In genomic region chr22:45254789-45255261, GRCh38 we compare ENCODE assay signal across 14 cellular contexts. TPM values are rescaled to one million over a fixed set of nuclear protein-coding genes. Genes with fewer than 3 reads are reported as not detected.
DNase-seq lines count a peak whose midpoint lies in the region; ATAC-seq and TF ChIP-seq lines count a peak whose summit lies in the region.
"Had no signal": no experiment of that assay in that cellular context is flagged by ENCODE, and none has a peak within 500 bp of the region (broad histone marks: within the 10 kb centered on the region; RNA-seq: fewer than 3 reads in every experiment).

No MANE protein-coding gene starts in this region.

- peaks cover 9% of the 10 kb centered on the region for H3K4me1 Mint-ChIP-seq in activated naive CD8-positive, alpha-beta T cell treated with anti-CD3 and anti-CD28 coated beads for 36 hours
- H3K4me1 Mint-ChIP-seq: brain had no signal

- H3K4me3 Mint-ChIP-seq in activated naive CD8-positive, alpha-beta T cell treated with anti-CD3 and anti-CD28 coated beads for 36 hours, result no peak overlapping the region
- H3K4me3 Mint-ChIP-seq: brain; CD4-positive, alpha-beta T cell; WTC11 had no signal

- H3K36me3 ChIP-seq in BE2C, result no peaks in the 10 kb centered on the region
- H3K36me3 ChIP-seq: thoracic aorta had no signal

- no peaks in the 10 kb centered on the region for H3K9me3 ChIP-seq in BE2C
- H3K9me3 ChIP-seq: thoracic aorta had no signal

- no peak overlapping the region for H3K4me3 ChIP-seq in BE2C (ENCODE audit: low read depth, low read length)
- H3K4me3 ChIP-seq: thoracic aorta had no signal

- peak; percentile 80 for ATAC-seq in GM18520 (IDR thresholded peaks at IDR 0.05; ENCODE audit: unreplicated experiment)
- ATAC-seq in HG03354 (IDR thresholded peaks at IDR 0.05; ENCODE audit: poor library complexity, severe bottlenecking, unreplicated experiment), result peak; percentile 45
- ATAC-seq: WTC11 had no signal

- H3K9me3 Mint-ChIP-seq in activated naive CD8-positive, alpha-beta T cell treated with anti-CD3 and anti-CD28 coated beads for 36 hours, result peaks cover 3% of the 10 kb centered on the region
- H3K9me3 Mint-ChIP-seq: CD4-positive, alpha-beta T cell had no signal

- H3K27me3 Mint-ChIP-seq in activated naive CD8-positive, alpha-beta T cell treated with anti-CD3 and anti-CD28 coated beads for 36 hours, result no peaks in the 10 kb centered on the region

- no peaks in the 10 kb centered on the region for H3K27me3 ChIP-seq in BE2C

- DNase-seq in Daoy (ENCODE audit: low read depth) (peak; percentile 49), NCI-H128 (lab: John Stamatoyannopoulos, UW; ENCODE audit: unreplicated experiment) (no peak), activated gamma-delta T cell (lab: John Stamatoyannopoulos, UW) (no peak), NCI-H2107 (lab: John Stamatoyannopoulos, UW) (no peak), BE2C (no peak)
- DNase-seq in activated naive CD8-positive, alpha-beta T cell treated with anti-CD3 and anti-CD28 coated beads for 36 hours, result peak; percentile 24
- DNase-seq: CD4-positive, alpha-beta T cell had no signal

- TF ChIP-seq CTCF in BE2C (IDR thresholded peaks at IDR 0.05; ENCODE audit: low read depth, low read length), result no peak

- peaks cover 2% of the 10 kb centered on the region for H3K36me3 Mint-ChIP-seq in activated naive CD8-positive, alpha-beta T cell treated with anti-CD3 and anti-CD28 coated beads for 36 hours
- H3K36me3 Mint-ChIP-seq: brain had no signal

- H3K27ac Mint-ChIP-seq in activated naive CD8-positive, alpha-beta T cell treated with anti-CD3 and anti-CD28 coated beads for 36 hours, result peak overlapping the region; percentile 70
- H3K27ac Mint-ChIP-seq: brain; CD4-positive, alpha-beta T cell; WTC11 had no signal

- peaks cover 4% of the 10 kb centered on the region; the same call in 1 of the 2 replicates for H3K4me1 ChIP-seq in BE2C

RNA-seq across cellular contexts. Expression of gene KIAA0930, which starts 14.1 kb away (rescaled TPM):
- total RNA-seq in Daoy (2014; rRNA removed; shearing (Covaris generic)), result 88.2 and 89.0 TPM in 2 replicates
- total RNA-seq in activated naive CD8-positive, alpha-beta T cell treated with anti-CD3 and anti-CD28 coated beads for 36 hours, result 10 to 100 TPM; 28.0 to 28.6 TPM
- 77.2 TPM for polyA plus RNA-seq in BE2C (2012; ENCODE audit: insufficient read depth, insufficient read length, low read depth)

RNA-seq across cellular contexts. Expression of gene UPK3A, which starts 29.9 kb away (rescaled TPM):
- total RNA-seq in Daoy (2014; rRNA removed; shearing (Covaris generic)), result not detected in 2 replicates
- not detected for total RNA-seq in activated naive CD8-positive, alpha-beta T cell treated with anti-CD3 and anti-CD28 coated beads for 36 hours
- not detected for polyA plus RNA-seq in BE2C (2012; ENCODE audit: insufficient read depth, insufficient read length, low read depth)
- total RNA-seq: CD4-positive, alpha-beta T cell; fibroblast of lung; thoracic aorta had no signal
- polyA plus RNA-seq: fibroblast of lung, neural cell had no signal

RNA-seq across cellular contexts. Expression of gene FAM118A, which starts 54.9 kb away (rescaled TPM):
- 8.8 and 10.1 TPM in 2 replicates for total RNA-seq in Daoy (2014; rRNA removed; shearing (Covaris generic))
- total RNA-seq in activated naive CD8-positive, alpha-beta T cell treated with anti-CD3 and anti-CD28 coated beads for 36 hours, result 10 to 100 TPM; 25.4 to 26.4 TPM
- 50.9 TPM for polyA plus RNA-seq in BE2C (2012; ENCODE audit: insufficient read depth, insufficient read length, low read depth)

Comparison
In these comparisons a context has a peak if more than half of its experiments do, and no peak if none do; other contexts are left out.
1. DNase-seq: peak in Daoy (single experiment) and activated naive CD8-positive, alpha-beta T cell treated with anti-CD3 and anti-CD28 coated beads for 36 hours (single experiment); none in NCI-H128 (single experiment), activated gamma-delta T cell (single experiment), NCI-H2107 (single experiment) and BE2C (single experiment).